Comparison of ENCODE assay signal across 1 cellular context in the genomic region with DNA sequence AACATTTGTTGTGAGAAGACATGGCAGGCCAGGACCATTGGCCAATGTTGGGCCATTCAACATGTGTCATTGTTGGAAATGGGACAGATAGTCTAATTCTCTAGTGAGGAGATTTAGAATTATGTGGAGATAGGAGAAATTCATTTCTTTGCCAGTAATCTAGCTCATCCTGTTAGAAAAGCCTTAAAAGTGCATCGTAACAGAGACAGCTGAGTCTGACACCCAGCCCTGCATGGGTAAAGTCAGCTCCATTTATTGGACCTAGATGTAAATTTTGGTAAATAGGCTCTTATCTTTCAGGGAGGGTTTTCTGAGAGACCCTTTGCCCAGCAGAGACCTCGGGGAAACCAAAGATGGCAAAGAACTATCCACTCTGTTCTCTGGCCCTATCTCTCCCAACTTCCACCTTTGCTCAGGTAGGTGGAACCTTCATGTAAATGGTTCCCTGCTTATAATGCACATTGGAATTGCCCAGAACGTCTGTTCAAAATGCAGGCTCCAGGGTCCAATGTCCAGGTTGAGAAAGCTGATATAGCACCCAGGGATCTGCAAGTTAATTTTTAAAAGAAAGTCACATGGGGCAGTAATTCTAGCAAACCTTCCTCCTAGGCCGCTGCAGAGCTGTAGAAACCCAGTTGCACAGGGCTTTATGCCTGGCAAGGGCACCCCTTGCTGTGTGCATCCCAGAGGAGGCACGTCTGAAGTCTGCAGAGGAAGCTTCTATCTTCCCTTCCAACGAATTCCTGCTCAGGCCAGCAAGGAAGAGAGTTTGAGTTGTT.
TF ChIP-seq lines count a peak whose summit lies in the region.

No MANE protein-coding gene starts in this region.

TF ChIP-seq in HepG2, 621 proteins besides CTCF, POLR2A, EP300 and RAD21 (continued from another document and continues in another):
- TF ChIP-seq, protein P1, sequence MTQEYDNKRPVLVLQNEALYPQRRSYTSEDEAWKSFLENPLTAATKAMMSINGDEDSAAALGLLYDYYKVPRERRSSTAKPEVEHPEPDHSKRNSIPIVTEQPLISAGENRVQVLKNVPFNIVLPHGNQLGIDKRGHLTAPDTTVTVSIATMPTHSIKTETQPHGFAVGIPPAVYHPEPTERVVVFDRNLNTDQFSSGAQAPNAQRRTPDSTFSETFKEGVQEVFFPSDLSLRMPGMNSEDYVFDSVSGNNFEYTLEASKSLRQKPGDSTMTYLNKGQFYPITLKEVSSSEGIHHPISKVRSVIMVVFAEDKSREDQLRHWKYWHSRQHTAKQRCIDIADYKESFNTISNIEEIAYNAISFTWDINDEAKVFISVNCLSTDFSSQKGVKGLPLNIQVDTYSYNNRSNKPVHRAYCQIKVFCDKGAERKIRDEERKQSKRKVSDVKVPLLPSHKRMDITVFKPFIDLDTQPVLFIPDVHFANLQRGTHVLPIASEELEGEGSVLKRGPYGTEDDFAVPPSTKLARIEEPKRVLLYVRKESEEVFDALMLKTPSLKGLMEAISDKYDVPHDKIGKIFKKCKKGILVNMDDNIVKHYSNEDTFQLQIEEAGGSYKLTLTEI (CRISPR knock-in tag; conservative IDR thresholded peaks at IDR 0.05), result no peak
- no peak for TF ChIP-seq RXRA (CRISPR knock-in tag; IDR thresholded peaks at IDR 0.05)
- no peak; the same call in 1 of the 2 replicates for TF ChIP-seq MAFF (IDR thresholded peaks at IDR 0.05; ENCODE audit: low read depth, low read length)
- TF ChIP-seq KLF16 (CRISPR knock-in tag; IDR thresholded peaks at IDR 0.05), result peak in 1 of 2 experiments; percentile 48; a peak in 2 of 4 replicates
- TF ChIP-seq, protein P2, sequence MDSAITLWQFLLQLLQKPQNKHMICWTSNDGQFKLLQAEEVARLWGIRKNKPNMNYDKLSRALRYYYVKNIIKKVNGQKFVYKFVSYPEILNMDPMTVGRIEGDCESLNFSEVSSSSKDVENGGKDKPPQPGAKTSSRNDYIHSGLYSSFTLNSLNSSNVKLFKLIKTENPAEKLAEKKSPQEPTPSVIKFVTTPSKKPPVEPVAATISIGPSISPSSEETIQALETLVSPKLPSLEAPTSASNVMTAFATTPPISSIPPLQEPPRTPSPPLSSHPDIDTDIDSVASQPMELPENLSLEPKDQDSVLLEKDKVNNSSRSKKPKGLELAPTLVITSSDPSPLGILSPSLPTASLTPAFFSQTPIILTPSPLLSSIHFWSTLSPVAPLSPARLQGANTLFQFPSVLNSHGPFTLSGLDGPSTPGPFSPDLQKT (CRISPR knock-in tag; IDR thresholded peaks at IDR 0.05; ENCODE audit: borderline replicate concordance), result no peak
- no peak for TF ChIP-seq ZNF569 (CRISPR knock-in tag; IDR thresholded peaks at IDR 0.05; ENCODE audit: borderline replicate concordance)
- peak; percentile 59; the same call in 1 of the 2 replicates for TF ChIP-seq RBFOX2 (IDR thresholded peaks at IDR 0.05; ENCODE audit: low read depth, low read length)
- no peak for TF ChIP-seq ZNF556 (CRISPR knock-in tag; IDR thresholded peaks at IDR 0.05; ENCODE audit: borderline replicate concordance)
- no peak for TF ChIP-seq JUND (CRISPR knock-in tag; IDR thresholded peaks at IDR 0.05)
- TF ChIP-seq, protein P3, sequence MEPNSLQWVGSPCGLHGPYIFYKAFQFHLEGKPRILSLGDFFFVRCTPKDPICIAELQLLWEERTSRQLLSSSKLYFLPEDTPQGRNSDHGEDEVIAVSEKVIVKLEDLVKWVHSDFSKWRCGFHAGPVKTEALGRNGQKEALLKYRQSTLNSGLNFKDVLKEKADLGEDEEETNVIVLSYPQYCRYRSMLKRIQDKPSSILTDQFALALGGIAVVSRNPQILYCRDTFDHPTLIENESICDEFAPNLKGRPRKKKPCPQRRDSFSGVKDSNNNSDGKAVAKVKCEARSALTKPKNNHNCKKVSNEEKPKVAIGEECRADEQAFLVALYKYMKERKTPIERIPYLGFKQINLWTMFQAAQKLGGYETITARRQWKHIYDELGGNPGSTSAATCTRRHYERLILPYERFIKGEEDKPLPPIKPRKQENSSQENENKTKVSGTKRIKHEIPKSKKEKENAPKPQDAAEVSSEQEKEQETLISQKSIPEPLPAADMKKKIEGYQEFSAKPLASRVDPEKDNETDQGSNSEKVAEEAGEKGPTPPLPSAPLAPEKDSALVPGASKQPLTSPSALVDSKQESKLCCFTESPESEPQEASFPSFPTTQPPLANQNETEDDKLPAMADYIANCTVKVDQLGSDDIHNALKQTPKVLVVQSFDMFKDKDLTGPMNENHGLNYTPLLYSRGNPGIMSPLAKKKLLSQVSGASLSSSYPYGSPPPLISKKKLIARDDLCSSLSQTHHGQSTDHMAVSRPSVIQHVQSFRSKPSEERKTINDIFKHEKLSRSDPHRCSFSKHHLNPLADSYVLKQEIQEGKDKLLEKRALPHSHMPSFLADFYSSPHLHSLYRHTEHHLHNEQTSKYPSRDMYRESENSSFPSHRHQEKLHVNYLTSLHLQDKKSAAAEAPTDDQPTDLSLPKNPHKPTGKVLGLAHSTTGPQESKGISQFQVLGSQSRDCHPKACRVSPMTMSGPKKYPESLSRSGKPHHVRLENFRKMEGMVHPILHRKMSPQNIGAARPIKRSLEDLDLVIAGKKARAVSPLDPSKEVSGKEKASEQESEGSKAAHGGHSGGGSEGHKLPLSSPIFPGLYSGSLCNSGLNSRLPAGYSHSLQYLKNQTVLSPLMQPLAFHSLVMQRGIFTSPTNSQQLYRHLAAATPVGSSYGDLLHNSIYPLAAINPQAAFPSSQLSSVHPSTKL (CRISPR knock-in tag; IDR thresholded peaks at IDR 0.05), result peak; percentile 66
- TF ChIP-seq MLLT10 (CRISPR knock-in tag; IDR thresholded peaks at IDR 0.05), result no peak
- TF ChIP-seq TOE1 (CRISPR knock-in tag; IDR thresholded peaks at IDR 0.05), result no peak
- TF ChIP-seq, protein P4, sequence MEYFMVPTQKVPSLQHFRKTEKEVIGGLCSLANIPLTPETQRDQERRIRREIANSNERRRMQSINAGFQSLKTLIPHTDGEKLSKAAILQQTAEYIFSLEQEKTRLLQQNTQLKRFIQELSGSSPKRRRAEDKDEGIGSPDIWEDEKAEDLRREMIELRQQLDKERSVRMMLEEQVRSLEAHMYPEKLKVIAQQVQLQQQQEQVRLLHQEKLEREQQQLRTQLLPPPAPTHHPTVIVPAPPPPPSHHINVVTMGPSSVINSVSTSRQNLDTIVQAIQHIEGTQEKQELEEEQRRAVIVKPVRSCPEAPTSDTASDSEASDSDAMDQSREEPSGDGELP (IDR thresholded peaks at IDR 0.05; ENCODE audit: borderline replicate concordance, low read depth), result no peak; the same call in 1 of the 2 replicates
- peak; percentile 42; the same call in 1 of the 2 replicates for TF ChIP-seq MIER2 (CRISPR knock-in tag; IDR thresholded peaks at IDR 0.05)
- TF ChIP-seq, protein P5, sequence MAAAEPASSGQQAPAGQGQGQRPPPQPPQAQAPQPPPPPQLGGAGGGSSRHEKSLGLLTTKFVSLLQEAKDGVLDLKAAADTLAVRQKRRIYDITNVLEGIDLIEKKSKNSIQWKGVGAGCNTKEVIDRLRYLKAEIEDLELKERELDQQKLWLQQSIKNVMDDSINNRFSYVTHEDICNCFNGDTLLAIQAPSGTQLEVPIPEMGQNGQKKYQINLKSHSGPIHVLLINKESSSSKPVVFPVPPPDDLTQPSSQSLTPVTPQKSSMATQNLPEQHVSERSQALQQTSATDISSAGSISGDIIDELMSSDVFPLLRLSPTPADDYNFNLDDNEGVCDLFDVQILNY (CRISPR knock-in tag; conservative IDR thresholded peaks at IDR 0.05), result no peak
- no peak for TF ChIP-seq RFX3 (CRISPR knock-in tag; IDR thresholded peaks at IDR 0.05)
- TF ChIP-seq HHEX (CRISPR knock-in tag; IDR thresholded peaks at IDR 0.05), result no peak
- TF ChIP-seq, protein P6, sequence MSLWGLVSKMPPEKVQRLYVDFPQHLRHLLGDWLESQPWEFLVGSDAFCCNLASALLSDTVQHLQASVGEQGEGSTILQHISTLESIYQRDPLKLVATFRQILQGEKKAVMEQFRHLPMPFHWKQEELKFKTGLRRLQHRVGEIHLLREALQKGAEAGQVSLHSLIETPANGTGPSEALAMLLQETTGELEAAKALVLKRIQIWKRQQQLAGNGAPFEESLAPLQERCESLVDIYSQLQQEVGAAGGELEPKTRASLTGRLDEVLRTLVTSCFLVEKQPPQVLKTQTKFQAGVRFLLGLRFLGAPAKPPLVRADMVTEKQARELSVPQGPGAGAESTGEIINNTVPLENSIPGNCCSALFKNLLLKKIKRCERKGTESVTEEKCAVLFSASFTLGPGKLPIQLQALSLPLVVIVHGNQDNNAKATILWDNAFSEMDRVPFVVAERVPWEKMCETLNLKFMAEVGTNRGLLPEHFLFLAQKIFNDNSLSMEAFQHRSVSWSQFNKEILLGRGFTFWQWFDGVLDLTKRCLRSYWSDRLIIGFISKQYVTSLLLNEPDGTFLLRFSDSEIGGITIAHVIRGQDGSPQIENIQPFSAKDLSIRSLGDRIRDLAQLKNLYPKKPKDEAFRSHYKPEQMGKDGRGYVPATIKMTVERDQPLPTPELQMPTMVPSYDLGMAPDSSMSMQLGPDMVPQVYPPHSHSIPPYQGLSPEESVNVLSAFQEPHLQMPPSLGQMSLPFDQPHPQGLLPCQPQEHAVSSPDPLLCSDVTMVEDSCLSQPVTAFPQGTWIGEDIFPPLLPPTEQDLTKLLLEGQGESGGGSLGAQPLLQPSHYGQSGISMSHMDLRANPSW (CRISPR knock-in tag; IDR thresholded peaks at IDR 0.05; ENCODE audit: borderline replicate concordance), result 0 out of 2 replicates have a peak, but pooled peaks have one; percentile 61
- TF ChIP-seq, protein P7, sequence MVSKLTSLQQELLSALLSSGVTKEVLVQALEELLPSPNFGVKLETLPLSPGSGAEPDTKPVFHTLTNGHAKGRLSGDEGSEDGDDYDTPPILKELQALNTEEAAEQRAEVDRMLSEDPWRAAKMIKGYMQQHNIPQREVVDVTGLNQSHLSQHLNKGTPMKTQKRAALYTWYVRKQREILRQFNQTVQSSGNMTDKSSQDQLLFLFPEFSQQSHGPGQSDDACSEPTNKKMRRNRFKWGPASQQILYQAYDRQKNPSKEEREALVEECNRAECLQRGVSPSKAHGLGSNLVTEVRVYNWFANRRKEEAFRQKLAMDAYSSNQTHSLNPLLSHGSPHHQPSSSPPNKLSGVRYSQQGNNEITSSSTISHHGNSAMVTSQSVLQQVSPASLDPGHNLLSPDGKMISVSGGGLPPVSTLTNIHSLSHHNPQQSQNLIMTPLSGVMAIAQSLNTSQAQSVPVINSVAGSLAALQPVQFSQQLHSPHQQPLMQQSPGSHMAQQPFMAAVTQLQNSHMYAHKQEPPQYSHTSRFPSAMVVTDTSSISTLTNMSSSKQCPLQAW (CRISPR knock-in tag; IDR thresholded peaks at IDR 0.05), result peak; percentile 89
- TF ChIP-seq ARNT2 (CRISPR knock-in tag; IDR thresholded peaks at IDR 0.05; ENCODE audit: low read depth), result no peak
- TF ChIP-seq, protein P8, sequence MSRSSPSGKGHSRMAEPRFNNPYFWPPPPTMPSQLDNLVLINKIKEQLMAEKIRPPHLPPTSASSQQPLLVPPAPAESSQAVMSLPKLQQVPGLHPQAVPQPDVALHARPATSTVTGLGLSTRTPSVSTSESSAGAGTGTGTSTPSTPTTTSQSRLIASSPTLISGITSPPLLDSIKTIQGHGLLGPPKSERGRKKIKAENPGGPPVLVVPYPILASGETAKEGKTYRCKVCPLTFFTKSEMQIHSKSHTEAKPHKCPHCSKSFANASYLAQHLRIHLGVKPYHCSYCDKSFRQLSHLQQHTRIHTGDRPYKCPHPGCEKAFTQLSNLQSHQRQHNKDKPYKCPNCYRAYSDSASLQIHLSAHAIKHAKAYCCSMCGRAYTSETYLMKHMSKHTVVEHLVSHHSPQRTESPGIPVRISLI (CRISPR knock-in tag; IDR thresholded peaks at IDR 0.05; ENCODE audit: borderline replicate concordance), result no peak
- peak; percentile 54; the same call in 1 of the 2 replicates for TF ChIP-seq ZMYM4 (CRISPR knock-in tag; IDR thresholded peaks at IDR 0.05)
- peak; percentile 49; the same call in 1 of the 2 replicates for TF ChIP-seq THAP11 (CRISPR knock-in tag; IDR thresholded peaks at IDR 0.05)
- 0 out of 2 replicates have a peak, but pooled peaks have one; percentile 25 for TF ChIP-seq ZNF136 (CRISPR knock-in tag; IDR thresholded peaks at IDR 0.05; ENCODE audit: low read depth)
- no peak for TF ChIP-seq RFX1 (IDR thresholded peaks at IDR 0.05)
- TF ChIP-seq HOXA5 (CRISPR knock-in tag; IDR thresholded peaks at IDR 0.05), result no peak
- peak; percentile 95 for TF ChIP-seq ZNF644 (CRISPR knock-in tag; IDR thresholded peaks at IDR 0.05; ENCODE audit: low read depth)
- peak; percentile 14; the same call in 1 of the 2 replicates for TF ChIP-seq SALL2 (CRISPR knock-in tag; IDR thresholded peaks at IDR 0.05)
- TF ChIP-seq MED1 (CRISPR knock-in tag; IDR thresholded peaks at IDR 0.05), result peak; percentile 40; the same call in 1 of the 2 replicates
- no peak for TF ChIP-seq ZNF737 (CRISPR knock-in tag; IDR thresholded peaks at IDR 0.05; ENCODE audit: borderline replicate concordance)
- no peak for TF ChIP-seq RAD51 (IDR thresholded peaks at IDR 0.05; ENCODE audit: borderline replicate concordance)
- TF ChIP-seq ZNF296 (CRISPR knock-in tag; conservative IDR thresholded peaks at IDR 0.05), result no peak
- TF ChIP-seq ZNF547 (CRISPR knock-in tag; IDR thresholded peaks at IDR 0.05), result 0 out of 2 replicates have a peak, but pooled peaks have one; percentile 42
- no peak for TF ChIP-seq ZNF713 (CRISPR knock-in tag; IDR thresholded peaks at IDR 0.05)
- TF ChIP-seq HOXA7 (CRISPR knock-in tag; IDR thresholded peaks at IDR 0.05), result no peak
- TF ChIP-seq, protein P9, sequence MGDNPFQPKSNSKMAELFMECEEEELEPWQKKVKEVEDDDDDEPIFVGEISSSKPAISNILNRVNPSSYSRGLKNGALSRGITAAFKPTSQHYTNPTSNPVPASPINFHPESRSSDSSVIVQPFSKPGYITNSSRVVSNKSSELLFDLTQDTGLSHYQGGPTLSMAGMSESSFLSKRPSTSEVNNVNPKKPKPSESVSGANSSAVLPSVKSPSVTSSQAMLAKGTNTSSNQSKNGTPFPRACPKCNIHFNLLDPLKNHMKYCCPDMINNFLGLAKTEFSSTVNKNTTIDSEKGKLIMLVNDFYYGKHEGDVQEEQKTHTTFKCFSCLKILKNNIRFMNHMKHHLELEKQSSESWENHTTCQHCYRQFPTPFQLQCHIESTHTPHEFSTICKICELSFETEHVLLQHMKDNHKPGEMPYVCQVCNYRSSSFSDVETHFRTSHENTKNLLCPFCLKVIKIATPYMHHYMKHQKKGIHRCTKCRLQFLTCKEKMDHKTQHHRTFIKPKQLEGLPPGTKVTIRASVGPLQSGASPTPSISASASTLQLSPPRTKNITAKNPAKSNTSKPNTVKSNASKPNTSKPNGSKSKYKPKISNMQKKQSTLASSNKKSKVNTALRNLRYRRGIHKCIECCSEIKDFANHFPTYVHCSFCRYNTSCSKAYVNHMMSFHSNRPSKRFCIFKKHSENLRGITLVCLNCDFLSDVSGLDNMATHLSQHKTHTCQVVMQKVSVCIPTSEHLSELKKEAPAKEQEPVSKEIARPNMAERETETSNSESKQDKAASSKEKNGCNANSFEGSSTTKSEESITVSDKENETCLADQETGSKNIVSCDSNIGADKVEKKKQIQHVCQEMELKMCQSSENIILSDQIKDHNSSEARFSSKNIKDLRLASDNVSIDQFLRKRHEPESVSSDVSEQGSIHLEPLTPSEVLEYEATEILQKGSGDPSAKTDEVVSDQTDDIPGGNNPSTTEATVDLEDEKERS (CRISPR knock-in tag; IDR thresholded peaks at IDR 0.05), result peak; percentile 74
- no peak for TF ChIP-seq ZNF180 (CRISPR knock-in tag; IDR thresholded peaks at IDR 0.05; ENCODE audit: borderline replicate concordance, low read depth)
